ENCODE assay signal across 33 cellular contexts in the genomic region with DNA sequence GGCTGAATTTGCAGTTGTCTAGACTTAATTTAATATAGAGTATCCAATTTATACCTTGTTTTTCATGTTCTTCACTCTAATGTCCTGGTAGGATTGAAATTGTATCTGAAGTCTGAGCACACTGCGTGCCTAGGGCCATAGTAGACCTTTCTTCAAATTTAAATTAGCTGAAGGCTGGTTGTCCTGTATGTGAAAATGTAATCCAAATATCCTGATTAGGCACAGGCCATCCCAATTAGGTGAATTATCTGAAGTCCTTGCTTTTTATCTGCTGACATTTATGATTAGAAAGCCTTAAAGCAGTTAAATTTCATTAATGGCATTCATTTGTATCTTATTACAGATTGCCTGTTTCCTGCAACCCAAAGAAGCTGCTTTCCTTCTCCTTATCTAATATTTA. TPM values are rescaled to one million over a fixed set of nuclear protein-coding genes. Genes with fewer than 3 reads are reported as not detected.
"Had no signal": no experiment of that assay in that cellular context is flagged by ENCODE, and none has a peak within 500 bp of the region (broad histone marks: within the 10 kb centered on the region; RNA-seq: fewer than 3 reads in every experiment).

No MANE protein-coding gene starts in this region.

- H3K27ac ChIP-seq: lower lobe of right lung, neural progenitor cell, ovary, right atrium auricular region, right lobe of liver, tibial nerve, uterus had no signal

- DNase-seq: hippocampal formation; immature natural killer cell; islet precursor cell; mammary epithelial cell; mesenchymal stem cell; naive B cell; natural killer cell; nephron progenitor cell; ovary; right lobe of liver; stimulated activated CD4-positive, alpha-beta T cell treated with anti-CD3 and anti-CD28 coated beads, Interleukin-1b, Interleukin-23, amount 100 ng/mL, for 48 hours; stimulated activated CD4-positive, alpha-beta T cell treated with anti-CD3 and anti-CD28 coated beads, Interleukin-2, amount 100 ng/mL, for 48 hours; stimulated activated CD4-positive, alpha-beta T cell treated with anti-CD3 and anti-CD28 coated beads, Interleukin-4, amount 100 ng/mL, for 4 hours; stimulated activated CD8-positive, alpha-beta memory T cell treated with anti-CD3 and anti-CD28 coated beads, Interleukin-4, amount 100 ng/mL, for 48 hours; stimulated activated naive CD4-positive, alpha-beta T cell treated with Interleukin-2 at 50 U/mL for 16 hours; stimulated activated naive CD8-positive, alpha-beta T cell treated with anti-CD3 and anti-CD28 coated beads, Interleukin-15, amount 100 ng/mL, for 72 hours; substantia nigra; uterus had no signal

- H3K27me3 Mint-ChIP-seq: naive B cell; progenitor cell of endocrine pancreas; stimulated activated memory B cell treated with anti-CD40 and anti-IgM and Interleukin-4, amounts not matched to agents 10 μg/mL and 1 μg/mL and 100 μg/mL, for 72 hours; stimulated activated naive CD8-positive, alpha-beta T cell treated with anti-CD3 and anti-CD28 coated beads, Interleukin-15, amount 100 ng/mL, for 72 hours; type B pancreatic cell had no signal

- H3K27ac Mint-ChIP-seq: immature natural killer cell; natural killer cell; neural progenitor cell; progenitor cell of endocrine pancreas; stimulated activated memory B cell treated with anti-CD40 and anti-IgM and Interleukin-4, amounts not matched to agents 10 μg/mL and 1 μg/mL and 100 μg/mL, for 72 hours; stimulated activated naive CD8-positive, alpha-beta T cell treated with anti-CD3 and anti-CD28 coated beads, Interleukin-15, amount 100 ng/mL, for 72 hours; type B pancreatic cell had no signal

- H3K4me1 Mint-ChIP-seq: immature natural killer cell; naive B cell; natural killer cell; nephron progenitor cell; neural progenitor cell; stimulated activated memory B cell treated with anti-CD40 and anti-IgM and Interleukin-4, amounts not matched to agents 10 μg/mL and 1 μg/mL and 100 μg/mL, for 72 hours; stimulated activated naive CD8-positive, alpha-beta T cell treated with anti-CD3 and anti-CD28 coated beads, Interleukin-15, amount 100 ng/mL, for 72 hours had no signal

- H3K9me3 ChIP-seq: lower lobe of right lung, ovary, right atrium auricular region, right lobe of liver, tibial nerve, uterus had no signal

- H3K9me3 Mint-ChIP-seq: natural killer cell; stimulated activated memory B cell treated with anti-CD40 and anti-IgM and Interleukin-4, amounts not matched to agents 10 μg/mL and 1 μg/mL and 100 μg/mL, for 72 hours; stimulated activated naive CD8-positive, alpha-beta T cell treated with anti-CD3 and anti-CD28 coated beads, Interleukin-15, amount 100 ng/mL, for 72 hours; type B pancreatic cell had no signal

- H3K4me3 Mint-ChIP-seq: immature natural killer cell; naive B cell; natural killer cell; nephron progenitor cell; neural progenitor cell; stimulated activated memory B cell treated with anti-CD40 and anti-IgM and Interleukin-4, amounts not matched to agents 10 μg/mL and 1 μg/mL and 100 μg/mL, for 72 hours; stimulated activated naive CD8-positive, alpha-beta T cell treated with anti-CD3 and anti-CD28 coated beads, Interleukin-15, amount 100 ng/mL, for 72 hours; type B pancreatic cell had no signal

- H3K4me3 ChIP-seq: lower lobe of right lung, neural progenitor cell, ovary, right atrium auricular region, right lobe of liver, smooth muscle cell, tibial nerve, uterus had no signal

- H3K36me3 ChIP-seq: ovary, uterus had no signal

- H3K4me1 ChIP-seq: lower lobe of right lung, neural progenitor cell, right atrium auricular region, tibial nerve, uterus had no signal

- H3K27me3 ChIP-seq: neural progenitor cell, ovary, right atrium auricular region, right lobe of liver, tibial nerve, uterus had no signal

- ATAC-seq: left lobe of liver; natural killer cell; right lobe of liver; stimulated activated memory B cell treated with anti-CD40 and anti-IgM and Interleukin-4, amounts not matched to agents 10 μg/mL and 1 μg/mL and 100 μg/mL, for 72 hours; stimulated activated naive CD8-positive, alpha-beta T cell treated with anti-CD3 and anti-CD28 coated beads, Interleukin-15, amount 100 ng/mL, for 72 hours had no signal

RNA-seq across cellular contexts. Expression of a gene that starts 48.2 kb away (rescaled TPM):
- total RNA-seq: kidney epithelial cell, liver, lower lobe of right lung, mammary epithelial cell, mononuclear cell, natural killer cell, pulmonary artery endothelial cell, right atrium auricular region, skeletal muscle tissue, temporal lobe had no signal
- polyA plus RNA-seq: immature natural killer cell had no signal
